25 cellular contexts compared by ENCODE assay signal in genomic region chr11:84648413-84648812, GRCh38.
DNase-seq lines count a peak whose midpoint lies in the region; ATAC-seq and TF ChIP-seq lines count a peak whose summit lies in the region.
"Had no signal": no experiment of that assay in that cellular context is flagged by ENCODE, and none has a peak within 500 bp of the region (broad histone marks: within the 10 kb centered on the region; RNA-seq: fewer than 3 reads in every experiment).

No MANE protein-coding gene starts in this region.

- ATAC-seq in SK-N-SH treated with all-trans-retinoic acid at 6 μM for 48 hours: no peak
- ATAC-seq in left colon: no peak
- no peak for ATAC-seq in left cardiac atrium
- ATAC-seq: effector memory CD8-positive, alpha-beta T cell; lower lobe of right lung; upper lobe of right lung had no signal

- no peak overlapping the region for H2BK12ac ChIP-seq in neuronal stem cell (ENCODE audit: low read length)

- DNase-seq in NCI-H1105 treated with DMSO at 0.1 percent for 48 hours (lab: John Stamatoyannopoulos, UW) (peak; percentile 12), NCI-H1105 (lab: John Stamatoyannopoulos, UW) (no peak), NCI-H446 treated with DMSO at 0.1 percent for 48 hours (lab: John Stamatoyannopoulos, UW) (peak; percentile 38), iPS DF 6.9 (ENCODE audit: low read depth, low spot score) (peak; percentile 13), neuronal stem cell (ENCODE audit: low spot score) (peak; percentile 35), left colon (no peak), left cardiac atrium (no peak)
- DNase-seq: activated CD4-positive, alpha-beta memory T cell treated with anti-CD3 and anti-CD28 coated beads for 36 hours; activated CD4-positive, alpha-beta T cell treated with anti-CD3 and anti-CD28 coated beads for 1 hour; activated naive CD4-positive, alpha-beta T cell treated with Interleukin-2 at 50 U/mL for 16 hours; CD4-positive, CD25-positive, alpha-beta regulatory T cell; effector memory CD8-positive, alpha-beta T cell; erythroblast; GOT3; KBM-7; lower lobe of right lung; NCI-H1436 treated with DMSO at 0.1 percent for 48 hours; Peyer's patch; SHP77 treated with DMSO at 0.1 percent for 48 hours; small intestine; stimulated activated naive CD4-positive, alpha-beta T cell; upper lobe of right lung had no signal

- H4K8ac ChIP-seq in neuronal stem cell (ENCODE audit: low read depth, low read length): no peak overlapping the region

- WGBS in iPS DF 6.9 (ENCODE audit: insufficient coverage, insufficient read length): no CpG with 5 or more reads among the region's 6 CpGs
- no CpG with 5 or more reads among the region's 6 CpGs for WGBS in neuronal stem cell (ENCODE audit: extremely low coverage in 2 of 2, insufficient read length in 2 of 2, insufficient replicate concordance in 1 of 2), 2 donors

- intact Hi-C loops in left colon (cut with DNase I, micrococcal nuclease) (no loop called here), left cardiac atrium (cut with DNase I) (no loop called here)

- H3K27ac ChIP-seq in iPS DF 6.9 (ENCODE audit: low read length) (no peak overlapping the region), neuronal stem cell (replicated peaks; ENCODE audit: low read length) (peak overlapping the region; percentile 62)
- H3K27ac ChIP-seq: lower lobe of right lung, parathyroid adenoma, Peyer's patch, suprapubic skin, upper lobe of right lung had no signal

- H3K27me3 ChIP-seq in iPS DF 6.9 (ENCODE audit: control insufficient read depth, insufficient read depth, low read length) (no peaks in the 10 kb centered on the region), neuronal stem cell (ENCODE audit: control insufficient read depth in 3 of 3, insufficient read depth in 3 of 3, low read depth in 1 of 3, low read length in 3 of 3) (no peaks in the 10 kb centered on the region)
- H3K27me3 ChIP-seq: Peyer's patch, suprapubic skin, upper lobe of right lung had no signal

- no peak overlapping the region for H3K14ac ChIP-seq in neuronal stem cell (ENCODE audit: low read length)

- H3K9ac ChIP-seq in neuronal stem cell (ENCODE audit: low read depth, low read length, poor library complexity): no peak overlapping the region
- H3K9ac ChIP-seq: parathyroid adenoma had no signal

- H3K79me1 ChIP-seq in neuronal stem cell (ENCODE audit: low read depth, low read length): no peaks in the 10 kb centered on the region

- H3K18ac ChIP-seq in neuronal stem cell (ENCODE audit: low read length): no peak overlapping the region

- no peak overlapping the region for H2BK5ac ChIP-seq in neuronal stem cell (ENCODE audit: low read length)

- H3K4me2 ChIP-seq in neuronal stem cell (ENCODE audit: insufficient read depth, low read length, poor library complexity, severe bottlenecking): no peak overlapping the region

- no peak overlapping the region for H4K91ac ChIP-seq in neuronal stem cell (ENCODE audit: low read depth, low read length, poor library complexity)

- H3K9me3 ChIP-seq in iPS DF 6.9 (ENCODE audit: control insufficient read depth, insufficient read depth, low read length): no peaks in the 10 kb centered on the region
- no peaks in the 10 kb centered on the region for H3K9me3 ChIP-seq in neuronal stem cell (replicated peaks in 1 of 2; ENCODE audit: control insufficient read depth in 2 of 2, insufficient read depth in 1 of 2, low read depth in 1 of 2, low read length in 2 of 2)
- H3K9me3 ChIP-seq: lower lobe of right lung, Peyer's patch, suprapubic skin, upper lobe of right lung had no signal

- no peak overlapping the region for H3K23ac ChIP-seq in neuronal stem cell (ENCODE audit: low read depth, low read length, poor library complexity)

- H2BK15ac ChIP-seq in neuronal stem cell (ENCODE audit: low read length): no peak overlapping the region

- H3K36me3 ChIP-seq in iPS DF 6.9 (ENCODE audit: control insufficient read depth, insufficient read depth, low read length) (no peaks in the 10 kb centered on the region), neuronal stem cell (replicated peaks in 1 of 2; ENCODE audit: control insufficient read depth in 2 of 2, insufficient read depth in 2 of 2, low read length in 2 of 2) (no peaks in the 10 kb centered on the region)
- H3K36me3 ChIP-seq: lower lobe of right lung, Peyer's patch, suprapubic skin, upper lobe of right lung had no signal

- no peak overlapping the region for H2AK5ac ChIP-seq in neuronal stem cell (ENCODE audit: low read depth, low read length)

- H3K4me3 ChIP-seq in iPS DF 6.9 (ENCODE audit: low read length) (no peak overlapping the region), neuronal stem cell (ENCODE audit: low read length in 2 of 2) (no peak overlapping the region)
- H3K4me3 ChIP-seq: lower lobe of right lung, Peyer's patch, suprapubic skin, upper lobe of right lung had no signal

- H2BK120ac ChIP-seq in neuronal stem cell (ENCODE audit: low read depth, low read length): no peak overlapping the region

- peak overlapping the region; percentile 78 for H2AFZ ChIP-seq in neuronal stem cell (ENCODE audit: low read length)
- H2AFZ ChIP-seq: parathyroid adenoma had no signal

- H3K4ac ChIP-seq in neuronal stem cell (ENCODE audit: low read length): no peak overlapping the region

- H3K4me1 ChIP-seq in iPS DF 6.9 (ENCODE audit: control insufficient read depth, insufficient read depth, low read length) (peaks cover 2% of the 10 kb centered on the region; the same call in 1 of the 2 replicates), neuronal stem cell (ENCODE audit: control insufficient read depth in 2 of 2, insufficient read depth in 1 of 2, low read depth in 1 of 2, low read length in 2 of 2) (peaks cover 3 to 11% of the 10 kb centered on the region in 2 donors)
- H3K4me1 ChIP-seq: lower lobe of right lung, parathyroid adenoma, Peyer's patch, suprapubic skin, upper lobe of right lung had no signal

TF ChIP-seq in SK-N-SH treated with all-trans-retinoic acid at 6 μM for 48 hours, 23 proteins besides CTCF, POLR2A, EP300 and RAD21:
- TF ChIP-seq RARB (CRISPR knock-in tag; IDR thresholded peaks at IDR 0.05) (no peak), CSDC2 (CRISPR knock-in tag; IDR thresholded peaks at IDR 0.05) (no peak), OSR1 (CRISPR knock-in tag; IDR thresholded peaks at IDR 0.05) (no peak), POU6F1 (CRISPR knock-in tag; IDR thresholded peaks at IDR 0.05; ENCODE audit: borderline replicate concordance, low read depth) (no peak), TOX (CRISPR knock-in tag; IDR thresholded peaks at IDR 0.05; ENCODE audit: borderline replicate concordance) (no peak), CSRNP3 (CRISPR knock-in tag; IDR thresholded peaks at IDR 0.05) (no peak), ZFP30 (CRISPR knock-in tag; IDR thresholded peaks at IDR 0.05) (no peak), ZNF8 (CRISPR knock-in tag; IDR thresholded peaks at IDR 0.05) (no peak)
TF ChIP-seq in SK-N-SH treated with all-trans-retinoic acid at 6 μM for 48 hours: peak in this region for 0.

Comparison
In these comparisons a context has a peak if more than half of its experiments do, and no peak if none do; other contexts are left out.
1. DNase-seq: peak in NCI-H1105 treated with DMSO at 0.1 percent for 48 hours (single experiment), NCI-H446 treated with DMSO at 0.1 percent for 48 hours (single experiment), iPS DF 6.9 (single experiment) and neuronal stem cell (single experiment); none in NCI-H1105 (single experiment), left colon (0 of 2) and left cardiac atrium (single experiment).